In the genomic region with DNA sequence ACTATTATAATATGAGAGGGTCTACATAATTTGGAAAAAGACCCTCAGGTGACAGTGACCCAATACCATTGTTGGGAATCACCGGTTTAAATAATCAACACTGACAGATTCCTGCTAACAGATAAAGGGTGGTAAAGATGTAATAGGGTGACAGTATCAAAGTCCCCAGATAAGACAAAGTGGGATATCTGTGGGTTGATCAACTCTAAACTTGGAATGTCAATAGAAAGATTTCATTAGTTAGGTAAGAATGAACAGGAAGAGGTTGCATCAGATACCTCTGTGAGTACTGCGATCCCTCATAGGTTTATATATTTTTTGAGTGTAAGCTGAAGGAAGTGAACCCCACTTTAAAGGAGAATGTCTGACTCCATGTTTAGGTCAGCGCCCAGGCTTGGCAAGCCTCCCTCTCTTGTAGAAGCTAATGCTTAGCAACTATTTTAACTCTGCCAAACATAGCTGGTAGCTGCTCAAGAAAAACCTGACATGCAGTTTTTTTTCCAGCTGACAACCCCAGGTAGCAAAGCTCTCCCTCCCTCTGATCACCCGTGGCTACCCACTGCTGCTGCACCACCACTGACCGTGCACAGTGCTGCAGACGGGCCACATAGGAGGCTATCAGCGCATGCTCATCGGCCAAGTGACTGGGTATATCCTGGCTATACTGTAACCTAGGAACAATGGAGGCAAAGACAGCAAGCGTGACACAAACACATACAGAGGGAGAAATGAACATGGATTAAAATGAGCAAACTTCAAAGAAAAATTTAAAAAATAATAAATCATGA, we compare ENCODE assay signal across 16 cellular contexts.
DNase-seq lines count a peak whose midpoint lies in the region; ATAC-seq lines count a peak whose summit lies in the region.
"Had no signal": no experiment of that assay in that cellular context is flagged by ENCODE, and none has a peak within 500 bp of the region (broad histone marks: within the 10 kb centered on the region; RNA-seq: fewer than 3 reads in every experiment).

No MANE protein-coding gene starts in this region.

- no peak for ATAC-seq in activated T-cell treated with anti-CD3 and anti-CD28 coated beads, Interleukin-2, amount 50 U/mL, for 72 hours (replicated peaks in 1 of 2)
- ATAC-seq in activated T-cell treated with anti-CD3 and anti-CD28 coated beads, Interleukin-2, amount 50 U/mL, for 4 hours = no peak
- no peak for ATAC-seq in GM21528 (IDR thresholded peaks at IDR 0.05; ENCODE audit: low FRiP score, unreplicated experiment)
- ATAC-seq: HCT116 had no signal

- peaks cover 2 to 3% of the 10 kb centered on the region in 2 donors for H3K36me3 Mint-ChIP-seq in activated T-cell treated with anti-CD3 and anti-CD28 coated beads, Interleukin-2, amount 50 U/mL, for 72 hours (ENCODE audit: insufficient read depth in 2 of 2)
- H3K36me3 Mint-ChIP-seq in activated T-cell treated with anti-CD3 and anti-CD28 coated beads, Interleukin-2, amount 50 U/mL, for 4 hours (ENCODE audit: insufficient read depth) = peaks cover 14% of the 10 kb centered on the region
- peaks cover 28% of the 10 kb centered on the region for H3K36me3 Mint-ChIP-seq in activated T-helper 2 cell treated with anti-CD3 and anti-CD28 coated beads, Interferon-gamma antibody, Interleukin-2, Interleukin-4, amounts not matched to agents 10 μg/mL and 5 μg/mL and 100 μg/mL, durations not matched to agents 14 hours and 24 hours and 36 hours (ENCODE audit: low read depth)

- peaks cover 37% of the 10 kb centered on the region for H3K4me1 Mint-ChIP-seq in activated T-cell treated with anti-CD3 and anti-CD28 coated beads, Interleukin-2, amount 50 U/mL, for 72 hours (ENCODE audit: low read depth)
- H3K4me1 Mint-ChIP-seq in activated T-cell treated with anti-CD3 and anti-CD28 coated beads, Interleukin-2, amount 50 U/mL, for 4 hours (ENCODE audit: low read depth) = peaks cover 21% of the 10 kb centered on the region
- peaks cover 29% of the 10 kb centered on the region for H3K4me1 Mint-ChIP-seq in activated T-helper 2 cell treated with anti-CD3 and anti-CD28 coated beads, Interferon-gamma antibody, Interleukin-2, Interleukin-4, amounts not matched to agents 10 μg/mL and 5 μg/mL and 100 μg/mL, durations not matched to agents 14 hours and 24 hours and 36 hours (ENCODE audit: low read depth)

- H3K9me3 Mint-ChIP-seq in activated T-cell treated with anti-CD3 and anti-CD28 coated beads, Interleukin-2, amount 50 U/mL, for 72 hours = no peaks in the 10 kb centered on the region
- H3K9me3 Mint-ChIP-seq in activated T-cell treated with anti-CD3 and anti-CD28 coated beads, Interleukin-2, amount 50 U/mL, for 4 hours = no peaks in the 10 kb centered on the region
- no peaks in the 10 kb centered on the region for H3K9me3 Mint-ChIP-seq in activated T-helper 2 cell treated with anti-CD3 and anti-CD28 coated beads, Interferon-gamma antibody, Interleukin-2, Interleukin-4, amounts not matched to agents 10 μg/mL and 5 μg/mL and 100 μg/mL, durations not matched to agents 14 hours and 24 hours and 36 hours
- H3K9me3 Mint-ChIP-seq: CD4-positive, alpha-beta T cell had no signal

- H3K79me2 ChIP-seq in mesendoderm (ENCODE audit: control insufficient read depth, insufficient read depth, low read length) = no peaks in the 10 kb centered on the region

- no peak overlapping the region for H3K18ac ChIP-seq in mesendoderm (ENCODE audit: low read length)

- H3K36me3 ChIP-seq in mesendoderm (ENCODE audit: control insufficient read depth, insufficient read depth, low read length) = no peaks in the 10 kb centered on the region

- H3K23ac ChIP-seq in mesendoderm (ENCODE audit: low read length) = no peak overlapping the region

- H2BK15ac ChIP-seq in mesendoderm (replicated peaks; ENCODE audit: low read depth) = no peak overlapping the region

- H3K27me3 ChIP-seq in mesendoderm (ENCODE audit: insufficient read depth, low read length, poor library complexity) = no peaks in the 10 kb centered on the region

- peak overlapping the region; percentile 94 for H3K27ac Mint-ChIP-seq in activated T-cell treated with anti-CD3 and anti-CD28 coated beads, Interleukin-2, amount 50 U/mL, for 72 hours
- H3K27ac Mint-ChIP-seq in activated T-helper 2 cell treated with anti-CD3 and anti-CD28 coated beads, Interferon-gamma antibody, Interleukin-2, Interleukin-4, amounts not matched to agents 10 μg/mL and 5 μg/mL and 100 μg/mL, durations not matched to agents 14 hours and 24 hours and 36 hours = peak overlapping the region; percentile 69
- H3K27ac Mint-ChIP-seq: CD4-positive, alpha-beta T cell had no signal

- H2BK5ac ChIP-seq in mesendoderm (ENCODE audit: low read length) = no peak overlapping the region

- no peak overlapping the region for H3K4ac ChIP-seq in mesendoderm (ENCODE audit: low read depth, low read length)

- H3K27ac ChIP-seq in mesendoderm (ENCODE audit: low read depth, low read length) = no peak overlapping the region
- H3K27ac ChIP-seq: RWPE1 had no signal

- no peaks in the 10 kb centered on the region for H3K79me1 ChIP-seq in mesendoderm (ENCODE audit: low read length)

- DNase-seq in activated T-cell treated with anti-CD3 and anti-CD28 coated beads, Interleukin-2, amount 50 U/mL, for 72 hours = no peak
- no peak for DNase-seq in activated T-cell treated with anti-CD3 and anti-CD28 coated beads, Interleukin-2, amount 50 U/mL, for 4 hours
- DNase-seq in HuH-7 (ENCODE audit: low spot score) (peak; percentile 13), mesendoderm (peak; percentile 25), NCI-H2227 treated with DMSO at 0.1 percent for 48 hours (lab: John Stamatoyannopoulos, UW) (no peak)
- DNase-seq in activated T-helper 2 cell treated with anti-CD3 and anti-CD28 coated beads, Interferon-gamma antibody, Interleukin-2, Interleukin-4, amounts not matched to agents 10 μg/mL and 5 μg/mL and 100 μg/mL, durations not matched to agents 14 hours and 24 hours and 36 hours (ENCODE audit: low spot score) = no peak
- DNase-seq: CD4-positive, alpha-beta T cell; DMS79; NCI-H1436; NCI-H2029 treated with DMSO at 0.1 percent for 48 hours; NCI-H526 treated with DMSO at 0.1 percent for 48 hours; NK-92 treated with Interleukin-12 subunit alpha and Interleukin-12 subunit beta, amount 100 ng/mL, for 24 hours; OCI-M1 had no signal

- no peaks in the 10 kb centered on the region for H3K4me1 ChIP-seq in mesendoderm (ENCODE audit: control insufficient read depth, low read depth, low read length)

- H4K5ac ChIP-seq in mesendoderm (ENCODE audit: low read length) = no peak overlapping the region

- no peak overlapping the region for H4K8ac ChIP-seq in mesendoderm (ENCODE audit: low read depth, low read length)

- no peak overlapping the region for H3K4me2 ChIP-seq in mesendoderm (ENCODE audit: low read length)

- H3K9ac ChIP-seq in mesendoderm (ENCODE audit: low read length) = no peak overlapping the region

- no CpG with 5 or more reads among the region's 9 CpGs for WGBS in mesendoderm (ENCODE audit: extremely low coverage, insufficient coverage, low lambda C conversion rate)

- no peak overlapping the region for H3K4me3 ChIP-seq in mesendoderm (ENCODE audit: low read length)

- H2AK5ac ChIP-seq in mesendoderm (ENCODE audit: low read length) = no peak overlapping the region

- H2BK120ac ChIP-seq in mesendoderm (ENCODE audit: low read depth, low read length) = no peak overlapping the region

- no peak overlapping the region for H3K56ac ChIP-seq in mesendoderm (ENCODE audit: low read length)

- intact Hi-C loops in activated T-helper 2 cell treated with anti-CD3 and anti-CD28 coated beads, Interferon-gamma antibody, Interleukin-2, Interleukin-4, amounts not matched to agents 10 μg/mL and 5 μg/mL and 100 μg/mL, durations not matched to agents 14 hours and 24 hours and 36 hours (cut with micrococcal nuclease) = loop anchor here (5.0 to 10.0 kb wide), 2 partner anchors 60 to 78 kb away; no protein-coding TSS in a partner anchor

- no peaks in the 10 kb centered on the region for H3K27me3 Mint-ChIP-seq in activated T-cell treated with anti-CD3 and anti-CD28 coated beads, Interleukin-2, amount 50 U/mL, for 72 hours (ENCODE audit: low read depth)
- no peaks in the 10 kb centered on the region for H3K27me3 Mint-ChIP-seq in activated T-cell treated with anti-CD3 and anti-CD28 coated beads, Interleukin-2, amount 50 U/mL, for 4 hours (ENCODE audit: low read depth)
- H3K27me3 Mint-ChIP-seq in activated T-helper 2 cell treated with anti-CD3 and anti-CD28 coated beads, Interferon-gamma antibody, Interleukin-2, Interleukin-4, amounts not matched to agents 10 μg/mL and 5 μg/mL and 100 μg/mL, durations not matched to agents 14 hours and 24 hours and 36 hours (ENCODE audit: low read depth) = no peaks in the 10 kb centered on the region
- H3K27me3 Mint-ChIP-seq: CD4-positive, alpha-beta T cell had no signal

- no peak overlapping the region for H3K4me3 Mint-ChIP-seq in activated T-cell treated with anti-CD3 and anti-CD28 coated beads, Interleukin-2, amount 50 U/mL, for 72 hours
- H3K4me3 Mint-ChIP-seq in activated T-cell treated with anti-CD3 and anti-CD28 coated beads, Interleukin-2, amount 50 U/mL, for 4 hours = no peak overlapping the region
- no peak overlapping the region for H3K4me3 Mint-ChIP-seq in activated T-helper 2 cell treated with anti-CD3 and anti-CD28 coated beads, Interferon-gamma antibody, Interleukin-2, Interleukin-4, amounts not matched to agents 10 μg/mL and 5 μg/mL and 100 μg/mL, durations not matched to agents 14 hours and 24 hours and 36 hours (ENCODE audit: low read depth)
- H3K4me3 Mint-ChIP-seq: CD4-positive, alpha-beta T cell had no signal

Comparison
In these comparisons a context has a peak if more than half of its experiments do, and no peak if none do; other contexts are left out.
1. DNase-seq: peak in HuH-7 (single experiment) and mesendoderm (single experiment); none in activated T-cell treated with anti-CD3 and anti-CD28 coated beads, Interleukin-2, amount 50 U/mL, for 72 hours (0 of 2), activated T-cell treated with anti-CD3 and anti-CD28 coated beads, Interleukin-2, amount 50 U/mL, for 4 hours (single experiment), activated T-helper 2 cell treated with anti-CD3 and anti-CD28 coated beads, Interferon-gamma antibody, Interleukin-2, Interleukin-4, amounts not matched to agents 10 μg/mL and 5 μg/mL and 100 μg/mL, durations not matched to agents 14 hours and 24 hours and 36 hours (single experiment) and NCI-H2227 treated with DMSO at 0.1 percent for 48 hours (single experiment).